ENCODE assay signal across 8 cellular contexts in genomic region chr19:8526345-8527062, GRCh38. TPM values are rescaled to one million over a fixed set of nuclear protein-coding genes. Genes with fewer than 3 reads are reported as not detected.
DNase-seq lines count a peak whose midpoint lies in the region; ATAC-seq lines count a peak whose summit lies in the region.

No MANE protein-coding gene starts in this region.

- no peak for ATAC-seq in HG03196 (IDR thresholded peaks at IDR 0.05; ENCODE audit: unreplicated experiment)
- ATAC-seq in GM18873 (IDR thresholded peaks at IDR 0.05; ENCODE audit: low FRiP score, unreplicated experiment) = no peak

- peak; percentile 81 for DNase-seq in COLO829 (ENCODE audit: low spot score)
- DNase-seq in NCI-H146 treated with DMSO at 0.1 percent for 48 hours (lab: John Stamatoyannopoulos, UW; ENCODE audit: unreplicated experiment) = peak; percentile 60
- peak; percentile 97 for DNase-seq in astrocyte of the hippocampus (ENCODE audit: low read depth, low spot score)
- DNase-seq in hypothalamus (lab: John Stamatoyannopoulos, UW) = peak; percentile 11 to 89 (median 67)
- DNase-seq in pulmonary artery endothelial cell (ENCODE audit: low read depth, low spot score) = peak; percentile 74
- no peak for DNase-seq in GM19240 (ENCODE audit: insufficient read length, low spot score)

RNA-seq across cellular contexts. Expression of gene ZNF414, which starts 12.5 kb away (rescaled TPM):
- 2.4 and 3.6 TPM in 2 replicates for total RNA-seq in pulmonary artery endothelial cell

RNA-seq across cellular contexts. Expression of gene PRAM1, which starts 24.1 kb away (rescaled TPM):
- total RNA-seq in pulmonary artery endothelial cell = not detected in 2 replicates

RNA-seq across cellular contexts. Expression of gene MYO1F, which starts 50.7 kb away (rescaled TPM):
- 0.13 and 0.25 TPM in 2 replicates for total RNA-seq in pulmonary artery endothelial cell
